Comparison of ENCODE assay signal across 9 cellular contexts in genomic region chr1:154329152-154329521, GRCh38. TPM values are rescaled to one million over a fixed set of nuclear protein-coding genes. Genes with fewer than 3 reads are reported as not detected.
DNase-seq lines count a peak whose midpoint lies in the region; ATAC-seq and TF ChIP-seq lines count a peak whose summit lies in the region.
"Had no signal": no experiment of that assay in that cellular context is flagged by ENCODE, and none has a peak within 500 bp of the region (broad histone marks: within the 10 kb centered on the region; RNA-seq: fewer than 3 reads in every experiment).

No MANE protein-coding gene starts in this region.

- H3K27me3 Mint-ChIP-seq in CD14-positive monocyte (ENCODE audit: low read depth in 3 of 3) (peaks cover 45 to 56% (median 46%) of the 10 kb centered on the region in 3 donors), neural progenitor cell (ENCODE audit: insufficient read depth, low read depth) (peaks cover 2% of the 10 kb centered on the region)

- ATAC-seq in GM21723 (IDR thresholded peaks at IDR 0.05; ENCODE audit: unreplicated experiment) (no peak), GM19455 (IDR thresholded peaks at IDR 0.05; ENCODE audit: unreplicated experiment) (no peak)

- TF ChIP-seq CTCF in CD14-positive monocyte (IDR thresholded peaks at IDR 0.05) (no peak), neural progenitor cell (IDR thresholded peaks at IDR 0.05) (peak; percentile 59)

- peaks cover 24% of the 10 kb centered on the region for H3K79me2 ChIP-seq in neural progenitor cell (ENCODE audit: low read depth)

- DNase-seq in CD14-positive monocyte (ENCODE audit: low spot score), result no peak
- peak; percentile 90 for DNase-seq in neural progenitor cell (ENCODE audit: low spot score)
- DNase-seq in HuH-7 (ENCODE audit: low spot score), result no peak
- DNase-seq in NCI-H1694 treated with DMSO at 0.1 percent for 48 hours (lab: John Stamatoyannopoulos, UW), result no peak

- H3K4me1 ChIP-seq in duodenal mucosa (ENCODE audit: control insufficient read depth in 1 of 2, insufficient read depth in 2 of 2, low read length in 2 of 2) (peaks cover 43 to 53% of the 10 kb centered on the region in 2 donors), neural progenitor cell (peaks cover 25% of the 10 kb centered on the region)

- H3K36me3 Mint-ChIP-seq in CD14-positive monocyte (peaks cover 3 to 10% of the 10 kb centered on the region in 2 donors), neural progenitor cell (peaks cover 14% of the 10 kb centered on the region)

- peak overlapping the region; percentile 40 for H3K27ac ChIP-seq in KOPT-K1 (ENCODE audit: low read depth, low read length, poor library complexity, severe bottlenecking)
- no peak overlapping the region for H3K27ac ChIP-seq in duodenal mucosa (ENCODE audit: low read depth, low read length)
- H3K27ac ChIP-seq in neural progenitor cell, result no peak overlapping the region

- no peak overlapping the region for H2AFZ ChIP-seq in neural progenitor cell (replicated peaks)

- H3K9me3 Mint-ChIP-seq in CD14-positive monocyte (peaks cover 0 to 10% (median 2%) of the 10 kb centered on the region in 7 donors), neural progenitor cell (no peaks in the 10 kb centered on the region)

- H3K4me1 Mint-ChIP-seq in CD14-positive monocyte (peaks cover 63% of the 10 kb centered on the region), neural progenitor cell (peaks cover 33% of the 10 kb centered on the region)

- peaks cover 24% of the 10 kb centered on the region for H3F3A ChIP-seq in neural progenitor cell (ENCODE audit: low read depth)

- H3K36me3 ChIP-seq in KOPT-K1 (ENCODE audit: insufficient read depth, low read length) (peaks cover 46% of the 10 kb centered on the region), duodenal mucosa (ENCODE audit: control insufficient read depth in 1 of 2, insufficient read depth in 2 of 2, low read length in 2 of 2) (peaks cover 0 to 15% of the 10 kb centered on the region in 2 donors), neural progenitor cell (no peaks in the 10 kb centered on the region)

- H3K4me3 Mint-ChIP-seq in CD14-positive monocyte, result peak overlapping the region; percentile 62 to 71
- peak overlapping the region; percentile 77 for H3K4me3 Mint-ChIP-seq in neural progenitor cell

- H3K4me3 ChIP-seq in duodenal mucosa (ENCODE audit: low read depth in 1 of 2, low read length in 2 of 2) (peak overlapping the region; percentile 49 to 54), neural progenitor cell (peak overlapping the region; percentile 54)

- H3K27ac Mint-ChIP-seq in CD14-positive monocyte, result peak overlapping the region in 2 of 7 donors; percentile 50 to 57
- H3K27ac Mint-ChIP-seq in neural progenitor cell, result peak overlapping the region; percentile 24

- peaks cover 46% of the 10 kb centered on the region for H4K20me1 ChIP-seq in neural progenitor cell (ENCODE audit: low read depth)

- peak overlapping the region; percentile 88 for H3K4me2 ChIP-seq in neural progenitor cell

- intact Hi-C loops in CD14-positive monocyte (cut with micrococcal nuclease), result loop anchor here in 1 of 2 donors (5.0 kb wide), 1 partner anchor 78 kb away; the partner anchor contains the start of gene IL6R

- no peaks in the 10 kb centered on the region for H3K9me3 ChIP-seq in KOPT-K1 (ENCODE audit: insufficient read depth, low read length, poor library complexity, severe bottlenecking)
- H3K9me3 ChIP-seq in duodenal mucosa (ENCODE audit: control insufficient read depth in 1 of 2, low read length in 2 of 2), result no peaks in the 10 kb centered on the region
- H3K9me3 ChIP-seq in neural progenitor cell (ENCODE audit: low read depth), result no peaks in the 10 kb centered on the region

- H3K9ac ChIP-seq in duodenal mucosa (ENCODE audit: low read depth in 1 of 2, low read length in 2 of 2) (peak overlapping the region in 1 of 2 donors; percentile 32), neural progenitor cell (no peak overlapping the region)

- H3K27me3 ChIP-seq in duodenal mucosa (ENCODE audit: control insufficient read depth in 1 of 2, insufficient read depth in 2 of 2, low read length in 2 of 2) (peaks cover 13 to 19% of the 10 kb centered on the region in 2 donors), neural progenitor cell (no peaks in the 10 kb centered on the region)

RNA-seq across cellular contexts. Expression of gene ATP8B2, which starts 3.8 kb away (rescaled TPM):
- polyA plus RNA-seq in CD14-positive monocyte, result under 1 TPM; 0.46 to 0.98 TPM
- total RNA-seq in neural progenitor cell (ENCODE audit: low replicate concordance), result 41.6 and 63.4 TPM in 2 replicates

RNA-seq across cellular contexts. Expression of gene AQP10, which starts 8.2 kb away (rescaled TPM):
- polyA plus RNA-seq in CD14-positive monocyte, result under 1 TPM in 1 of 2 donors, not detected in 1; 0.09 TPM
- not detected in 2 replicates for total RNA-seq in neural progenitor cell (ENCODE audit: low replicate concordance)
- total RNA-seq: T-helper 2 cell treated with Interferon-gamma antibody and Interleukin-4, amounts not matched to agents 100 ng/mL and 5 ng/mL, for 36 hours had no signal

RNA-seq across cellular contexts. Expression of gene HAX1, which starts 56.7 kb away (rescaled TPM):
- 10 to 100 TPM; 91.7 to 94.9 TPM for polyA plus RNA-seq in CD14-positive monocyte
- total RNA-seq in neural progenitor cell (ENCODE audit: low replicate concordance), result 57.9 and 65.9 TPM in 2 replicates
